In the genomic region with DNA sequence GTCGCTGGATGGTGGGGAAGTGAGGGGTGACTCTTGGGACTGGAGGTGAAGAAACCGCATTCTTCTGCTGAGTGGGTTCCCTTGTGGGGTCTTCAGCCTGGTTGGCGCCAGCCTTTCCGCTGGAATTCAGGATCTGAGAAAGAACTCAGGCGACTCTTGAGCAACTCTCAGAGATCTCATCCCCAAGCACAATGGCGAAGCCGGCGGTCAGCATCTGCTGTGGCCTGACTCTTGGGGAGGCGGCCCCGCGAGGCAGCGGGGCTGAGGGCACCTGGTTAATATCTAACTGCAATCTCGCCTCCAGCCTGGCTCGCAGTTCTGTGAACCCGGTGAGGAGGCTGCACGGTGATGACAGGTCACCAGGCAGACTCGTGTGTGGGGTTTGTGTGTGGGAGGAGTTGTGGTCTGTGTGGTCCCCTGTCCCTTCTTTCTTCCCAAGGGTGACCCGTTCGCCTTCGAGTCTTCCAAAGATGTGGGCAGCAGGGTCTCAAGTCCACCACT, we compare ENCODE assay signal across 8 cellular contexts. TPM values are rescaled to one million over a fixed set of nuclear protein-coding genes. Genes with fewer than 3 reads are reported as not detected.
A peak's percentile ranks its signal among the peaks of the same experiment; 100 is the strongest.
DNase-seq lines count a peak whose midpoint lies in the region; ATAC-seq and TF ChIP-seq lines count a peak whose summit lies in the region.

No MANE protein-coding gene starts in this region.

- peak overlapping the region; percentile 84 for H2AFZ ChIP-seq in DND-41 (ENCODE audit: low read depth, low read length)

- H3K79me2 ChIP-seq in DND-41 (ENCODE audit: insufficient read depth, low read length) = peaks cover 12% of the 10 kb centered on the region

- H3K27ac Mint-ChIP-seq in activated naive CD8-positive, alpha-beta T cell = peak overlapping the region; percentile 66
- peak overlapping the region; percentile 97 for H3K27ac Mint-ChIP-seq in progenitor cell of endocrine pancreas

- H3K4me2 ChIP-seq in DND-41 (ENCODE audit: insufficient read depth, low read length) = peak overlapping the region; percentile 70

- H3K36me3 Mint-ChIP-seq in activated naive CD8-positive, alpha-beta T cell = peaks cover 22% of the 10 kb centered on the region
- H3K36me3 Mint-ChIP-seq in progenitor cell of endocrine pancreas (ENCODE audit: insufficient read depth) = peaks cover 19% of the 10 kb centered on the region

- H3K27me3 Mint-ChIP-seq in activated naive CD8-positive, alpha-beta T cell = peaks cover 2% of the 10 kb centered on the region
- peaks cover 25% of the 10 kb centered on the region for H3K27me3 Mint-ChIP-seq in progenitor cell of endocrine pancreas

- H3K27ac ChIP-seq in DND-41 (ENCODE audit: low read length) (peak overlapping the region; percentile 81), left ventricle myocardium inferior (replicated peaks) (peak overlapping the region; percentile 92)

- H3K27me3 ChIP-seq in DND-41 (ENCODE audit: insufficient read depth, low read length, poor library complexity) = no peaks in the 10 kb centered on the region
- H3K27me3 ChIP-seq in NT2/D1 (ENCODE audit: insufficient read depth, insufficient read length) = peaks cover 19% of the 10 kb centered on the region
- no peaks in the 10 kb centered on the region for H3K27me3 ChIP-seq in left ventricle myocardium inferior (ENCODE audit: low read depth)

- H3K4me3 ChIP-seq in DND-41 (ENCODE audit: low read depth in 1 of 2, low read length in 2 of 2) (peak overlapping the region; percentile 49 to 79; a peak in 3 of 4 replicates), NT2/D1 (ENCODE audit: insufficient read length, low read depth) (peak overlapping the region; percentile 84), left ventricle myocardium inferior (peak overlapping the region; percentile 95)

- peaks cover 19% of the 10 kb centered on the region for H3K4me1 Mint-ChIP-seq in activated naive CD8-positive, alpha-beta T cell (ENCODE audit: low read depth)
- peaks cover 10% of the 10 kb centered on the region for H3K4me1 Mint-ChIP-seq in progenitor cell of endocrine pancreas (ENCODE audit: low read depth)

- H3K9me3 Mint-ChIP-seq in activated naive CD8-positive, alpha-beta T cell (ENCODE audit: low read depth) = peaks cover 23% of the 10 kb centered on the region
- peaks cover 22% of the 10 kb centered on the region for H3K9me3 Mint-ChIP-seq in progenitor cell of endocrine pancreas (ENCODE audit: low read depth)

- no peaks in the 10 kb centered on the region for H4K20me1 ChIP-seq in DND-41 (ENCODE audit: insufficient read depth, low read length)

- H3K36me3 ChIP-seq in DND-41 (ENCODE audit: insufficient read depth, low read length) (no peaks in the 10 kb centered on the region; the same call in 1 of the 2 replicates), NT2/D1 (ENCODE audit: insufficient read depth, insufficient read length, low read length) (no peaks in the 10 kb centered on the region), left ventricle myocardium inferior (peaks cover 3% of the 10 kb centered on the region)

- no peaks in the 10 kb centered on the region for H3K9me3 ChIP-seq in DND-41 (ENCODE audit: insufficient read depth, low read length, severe bottlenecking)
- H3K9me3 ChIP-seq in NT2/D1 (ENCODE audit: insufficient read depth, low read length) = peaks cover 23% of the 10 kb centered on the region; the same call in 1 of the 2 replicates
- H3K9me3 ChIP-seq in left ventricle myocardium inferior (replicated peaks) = peaks cover 33% of the 10 kb centered on the region

- peak overlapping the region; percentile 97 for H3K4me3 Mint-ChIP-seq in activated naive CD8-positive, alpha-beta T cell
- peak overlapping the region; percentile 97 for H3K4me3 Mint-ChIP-seq in progenitor cell of endocrine pancreas (ENCODE audit: low read depth)

- H3K9ac ChIP-seq in DND-41 (ENCODE audit: low read depth, low read length) (peak overlapping the region; percentile 57), NT2/D1 (ENCODE audit: insufficient read length, low read depth) (peak overlapping the region; percentile 75)

- H3K4me1 ChIP-seq in DND-41 (ENCODE audit: insufficient read depth, low read length) (peaks cover 25% of the 10 kb centered on the region), NT2/D1 (ENCODE audit: insufficient read depth, insufficient read length) (peaks cover 4% of the 10 kb centered on the region), left ventricle myocardium inferior (peaks cover 24% of the 10 kb centered on the region)

- DNase-seq in DND-41 = peak; percentile 34
- no peak for DNase-seq in NT2/D1 (ENCODE audit: low read depth, low spot score)
- peak; percentile 17 for DNase-seq in left ventricle myocardium inferior
- peak; percentile 41 for DNase-seq in progenitor cell of endocrine pancreas (ENCODE audit: low spot score, unreplicated experiment)
- no peak for DNase-seq in DMS153 treated with DMSO at 0.1 percent for 48 hours (lab: John Stamatoyannopoulos, UW; ENCODE audit: unreplicated experiment)
- DNase-seq in GDM1 (lab: John Stamatoyannopoulos, UW) = no peak

- ATAC-seq in DND-41 (ENCODE audit: insufficient read depth, low read depth) (no peak; the same call in 2 of the 3 replicates), GM21723 (IDR thresholded peaks at IDR 0.05; ENCODE audit: unreplicated experiment) (peak; percentile 31)

- TF ChIP-seq CTCF in DND-41 (IDR thresholded peaks at IDR 0.05; ENCODE audit: borderline replicate concordance, extremely low read depth, low read length, poor library complexity, severe bottlenecking) (no peak), left ventricle myocardium inferior (IDR thresholded peaks at IDR 0.05; ENCODE audit: borderline replicate concordance) (no peak), progenitor cell of endocrine pancreas (IDR thresholded peaks at IDR 0.05; ENCODE audit: unreplicated experiment) (no peak)

- intact Hi-C loops in left ventricle myocardium inferior (cut with micrococcal nuclease) = no loop called here

RNA-seq across cellular contexts. Expression of a gene that starts 0.9 kb away (rescaled TPM):
- total RNA-seq in left ventricle myocardium inferior (4.3 TPM), progenitor cell of endocrine pancreas (3.8 and 4.4 TPM in 2 replicates)

RNA-seq across cellular contexts. Expression of a gene that starts 28.9 kb away (rescaled TPM):
- total RNA-seq in left ventricle myocardium inferior (3.3 TPM), progenitor cell of endocrine pancreas (12.0 and 12.4 TPM in 2 replicates)

RNA-seq across cellular contexts. Expression of a gene that starts 30.6 kb away (rescaled TPM):
- total RNA-seq in left ventricle myocardium inferior (2.4 TPM), progenitor cell of endocrine pancreas (5.4 and 6.5 TPM in 2 replicates)

RNA-seq across cellular contexts. Expression of a gene that starts 46.4 kb away (rescaled TPM):
- total RNA-seq in left ventricle myocardium inferior (3.7 TPM), progenitor cell of endocrine pancreas (21.9 and 23.2 TPM in 2 replicates)

Comparison
In these comparisons a context has a peak if more than half of its experiments do, and no peak if none do; other contexts are left out.
1. DNase-seq: peak in DND-41 (single experiment), left ventricle myocardium inferior (single experiment) and progenitor cell of endocrine pancreas (single experiment); none in NT2/D1 (single experiment), DMS153 treated with DMSO at 0.1 percent for 48 hours (single experiment) and GDM1 (single experiment).
2. Peak in every context shown above with its lines, with median percentiles within 50 percentile points of each other: H3K4me3 ChIP-seq.